ENCODE assay signal across 21 cellular contexts in genomic region chr15:93050648-93051047, GRCh38. TPM values are rescaled to one million over a fixed set of nuclear protein-coding genes. Genes with fewer than 3 reads are reported as not detected.
"Had no signal": no experiment of that assay in that cellular context is flagged by ENCODE, and none has a peak within 500 bp of the region (broad histone marks: within the 10 kb centered on the region; RNA-seq: fewer than 3 reads in every experiment).

No MANE protein-coding gene starts in this region.

- H3K27me3 ChIP-seq: hepatocyte, upper lobe of left lung had no signal

- DNase-seq: activated CD4-positive, alpha-beta T cell treated with anti-CD3 and anti-CD28 coated beads, Interleukin-2, amount 50 U/mL, for 4 hours; activated CD8-positive, alpha-beta memory T cell treated with anti-CD3 and anti-CD28 coated beads for 24 hours; activated CD8-positive, alpha-beta memory T cell treated with anti-CD3 and anti-CD28 coated beads, Interleukin-2, amount 50 U/mL, for 4 hours; activated naive CD4-positive, alpha-beta T cell treated with anti-CD3 and anti-CD28 coated beads for 36 hours; activated T-cell treated with anti-CD3 and anti-CD28 coated beads, Interleukin-2, amount 50 U/mL, for 24 hours; amygdala; cortex of kidney; foreskin melanocyte; glutamatergic neuron; left ventricle myocardium superior; mammary epithelial cell; stimulated activated CD4-positive, alpha-beta T cell treated with anti-CD3 and anti-CD28 coated beads, Interleukin-2, amount 100 ng/mL, for 48 hours; stimulated activated CD8-positive, alpha-beta memory T cell treated with anti-CD3 and anti-CD28 coated beads, Interleukin-4, amount 100 ng/mL, for 48 hours; stimulated activated naive CD4-positive, alpha-beta T cell treated with Interleukin-2 at 50 U/mL for 16 hours; T-helper 1 cell had no signal

- H3K27me3 Mint-ChIP-seq: activated T-cell treated with anti-CD3 and anti-CD28 coated beads, Interleukin-2, amount 50 U/mL, for 24 hours; activated T-helper 17 cell treated with anti-CD3 and anti-CD28 coated beads, Interleukin-2, amount 50 U/mL, for 72 hours had no signal

- H3K27ac ChIP-seq: hepatocyte, parathyroid adenoma, upper lobe of left lung had no signal

- H3K4me3 ChIP-seq: hepatocyte, upper lobe of left lung had no signal

- H3K27ac Mint-ChIP-seq: activated naive CD4-positive, alpha-beta T cell treated with anti-CD3 and anti-CD28 coated beads for 36 hours; activated T-cell treated with anti-CD3 and anti-CD28 coated beads, Interleukin-2, amount 50 U/mL, for 24 hours; activated T-helper 17 cell treated with anti-CD3 and anti-CD28 coated beads, Interleukin-2, amount 50 U/mL, for 72 hours; mesothelial cell of epicardium; natural killer cell treated with Interleukin-12 subunit alpha and Interleukin-12 subunit beta and Interleukin-15 and Interleukin-18, amount 100 ng/mL, for 72 hours had no signal

- H3K4me1 ChIP-seq: parathyroid adenoma had no signal

- ATAC-seq: activated T-helper 17 cell treated with anti-CD3 and anti-CD28 coated beads, Interleukin-2, amount 50 U/mL, for 72 hours; left ventricle myocardium superior; natural killer cell treated with Interleukin-12 subunit alpha and Interleukin-12 subunit beta and Interleukin-15 and Interleukin-18, amount 100 ng/mL, for 72 hours had no signal

- H3K4me3 Mint-ChIP-seq: activated naive CD4-positive, alpha-beta T cell treated with anti-CD3 and anti-CD28 coated beads for 36 hours; activated T-cell treated with anti-CD3 and anti-CD28 coated beads, Interleukin-2, amount 50 U/mL, for 24 hours; activated T-helper 17 cell treated with anti-CD3 and anti-CD28 coated beads, Interleukin-2, amount 50 U/mL, for 72 hours; mesothelial cell of epicardium; natural killer cell treated with Interleukin-12 subunit alpha and Interleukin-12 subunit beta and Interleukin-15 and Interleukin-18, amount 100 ng/mL, for 72 hours had no signal

- H3K36me3 ChIP-seq: upper lobe of left lung had no signal

- H3K4me2 ChIP-seq: hepatocyte had no signal

- H3K9ac ChIP-seq: parathyroid adenoma had no signal

RNA-seq across cellular contexts. Expression of gene RGMA, which starts 38.4 kb away (rescaled TPM):
- total RNA-seq: natural killer cell treated with Interleukin-12 subunit alpha and Interleukin-12 subunit beta and Interleukin-15 and Interleukin-18, amount 100 ng/mL, for 72 hours had no signal
